Comparison of ENCODE assay signal across 1 cellular context in the genomic region with DNA sequence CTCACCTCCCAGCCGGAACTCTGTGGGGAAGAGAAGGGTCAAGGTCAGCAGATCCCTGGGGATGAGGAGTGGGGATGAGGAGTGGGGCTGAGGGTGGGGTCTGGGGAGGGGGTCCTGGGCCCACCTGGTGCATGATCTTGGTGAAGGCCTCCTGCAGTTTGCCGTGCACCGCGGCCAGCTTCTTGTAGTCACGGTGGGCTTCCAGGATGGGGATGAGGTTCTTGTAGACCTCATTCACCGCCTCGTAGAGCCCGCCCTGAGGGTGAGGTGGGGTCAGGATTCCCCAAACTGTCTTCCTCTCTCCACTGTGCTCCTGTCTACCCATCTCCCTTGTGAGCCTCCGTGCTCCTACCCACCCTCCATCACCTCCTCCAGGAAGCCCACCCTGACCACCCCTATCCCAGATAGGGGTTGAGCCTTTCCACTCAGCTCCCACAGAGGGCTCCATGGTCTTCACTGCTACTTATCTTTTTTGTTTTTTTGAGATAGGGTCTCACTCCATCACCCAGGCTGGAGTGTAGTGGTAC.
TF ChIP-seq lines count a peak whose summit lies in the region.

No MANE protein-coding gene starts in this region.

TF ChIP-seq in H1, 55 proteins besides CTCF, POLR2A, EP300 and RAD21:
- TF ChIP-seq BACH1 (IDR thresholded peaks at IDR 0.05; ENCODE audit: low read length) (no peak), CTBP2 (IDR thresholded peaks at IDR 0.05; ENCODE audit: borderline replicate concordance, insufficient read depth, insufficient read length, low read length) (no peak), KDM4A (IDR thresholded peaks at IDR 0.05; ENCODE audit: low read depth, low read length, severe bottlenecking) (no peak), NANOG (IDR thresholded peaks at IDR 0.05; ENCODE audit: insufficient read depth, low read depth, low read length, poor library complexity, severe bottlenecking) (no peak), SIX5 (IDR thresholded peaks at IDR 0.05; ENCODE audit: low read depth, low read length) (no peak), MAFK (IDR thresholded peaks at IDR 0.05; ENCODE audit: low read depth, low read length) (no peak), SP4 (IDR thresholded peaks at IDR 0.05; ENCODE audit: low read length) (no peak)
- TF ChIP-seq, protein P1, sequence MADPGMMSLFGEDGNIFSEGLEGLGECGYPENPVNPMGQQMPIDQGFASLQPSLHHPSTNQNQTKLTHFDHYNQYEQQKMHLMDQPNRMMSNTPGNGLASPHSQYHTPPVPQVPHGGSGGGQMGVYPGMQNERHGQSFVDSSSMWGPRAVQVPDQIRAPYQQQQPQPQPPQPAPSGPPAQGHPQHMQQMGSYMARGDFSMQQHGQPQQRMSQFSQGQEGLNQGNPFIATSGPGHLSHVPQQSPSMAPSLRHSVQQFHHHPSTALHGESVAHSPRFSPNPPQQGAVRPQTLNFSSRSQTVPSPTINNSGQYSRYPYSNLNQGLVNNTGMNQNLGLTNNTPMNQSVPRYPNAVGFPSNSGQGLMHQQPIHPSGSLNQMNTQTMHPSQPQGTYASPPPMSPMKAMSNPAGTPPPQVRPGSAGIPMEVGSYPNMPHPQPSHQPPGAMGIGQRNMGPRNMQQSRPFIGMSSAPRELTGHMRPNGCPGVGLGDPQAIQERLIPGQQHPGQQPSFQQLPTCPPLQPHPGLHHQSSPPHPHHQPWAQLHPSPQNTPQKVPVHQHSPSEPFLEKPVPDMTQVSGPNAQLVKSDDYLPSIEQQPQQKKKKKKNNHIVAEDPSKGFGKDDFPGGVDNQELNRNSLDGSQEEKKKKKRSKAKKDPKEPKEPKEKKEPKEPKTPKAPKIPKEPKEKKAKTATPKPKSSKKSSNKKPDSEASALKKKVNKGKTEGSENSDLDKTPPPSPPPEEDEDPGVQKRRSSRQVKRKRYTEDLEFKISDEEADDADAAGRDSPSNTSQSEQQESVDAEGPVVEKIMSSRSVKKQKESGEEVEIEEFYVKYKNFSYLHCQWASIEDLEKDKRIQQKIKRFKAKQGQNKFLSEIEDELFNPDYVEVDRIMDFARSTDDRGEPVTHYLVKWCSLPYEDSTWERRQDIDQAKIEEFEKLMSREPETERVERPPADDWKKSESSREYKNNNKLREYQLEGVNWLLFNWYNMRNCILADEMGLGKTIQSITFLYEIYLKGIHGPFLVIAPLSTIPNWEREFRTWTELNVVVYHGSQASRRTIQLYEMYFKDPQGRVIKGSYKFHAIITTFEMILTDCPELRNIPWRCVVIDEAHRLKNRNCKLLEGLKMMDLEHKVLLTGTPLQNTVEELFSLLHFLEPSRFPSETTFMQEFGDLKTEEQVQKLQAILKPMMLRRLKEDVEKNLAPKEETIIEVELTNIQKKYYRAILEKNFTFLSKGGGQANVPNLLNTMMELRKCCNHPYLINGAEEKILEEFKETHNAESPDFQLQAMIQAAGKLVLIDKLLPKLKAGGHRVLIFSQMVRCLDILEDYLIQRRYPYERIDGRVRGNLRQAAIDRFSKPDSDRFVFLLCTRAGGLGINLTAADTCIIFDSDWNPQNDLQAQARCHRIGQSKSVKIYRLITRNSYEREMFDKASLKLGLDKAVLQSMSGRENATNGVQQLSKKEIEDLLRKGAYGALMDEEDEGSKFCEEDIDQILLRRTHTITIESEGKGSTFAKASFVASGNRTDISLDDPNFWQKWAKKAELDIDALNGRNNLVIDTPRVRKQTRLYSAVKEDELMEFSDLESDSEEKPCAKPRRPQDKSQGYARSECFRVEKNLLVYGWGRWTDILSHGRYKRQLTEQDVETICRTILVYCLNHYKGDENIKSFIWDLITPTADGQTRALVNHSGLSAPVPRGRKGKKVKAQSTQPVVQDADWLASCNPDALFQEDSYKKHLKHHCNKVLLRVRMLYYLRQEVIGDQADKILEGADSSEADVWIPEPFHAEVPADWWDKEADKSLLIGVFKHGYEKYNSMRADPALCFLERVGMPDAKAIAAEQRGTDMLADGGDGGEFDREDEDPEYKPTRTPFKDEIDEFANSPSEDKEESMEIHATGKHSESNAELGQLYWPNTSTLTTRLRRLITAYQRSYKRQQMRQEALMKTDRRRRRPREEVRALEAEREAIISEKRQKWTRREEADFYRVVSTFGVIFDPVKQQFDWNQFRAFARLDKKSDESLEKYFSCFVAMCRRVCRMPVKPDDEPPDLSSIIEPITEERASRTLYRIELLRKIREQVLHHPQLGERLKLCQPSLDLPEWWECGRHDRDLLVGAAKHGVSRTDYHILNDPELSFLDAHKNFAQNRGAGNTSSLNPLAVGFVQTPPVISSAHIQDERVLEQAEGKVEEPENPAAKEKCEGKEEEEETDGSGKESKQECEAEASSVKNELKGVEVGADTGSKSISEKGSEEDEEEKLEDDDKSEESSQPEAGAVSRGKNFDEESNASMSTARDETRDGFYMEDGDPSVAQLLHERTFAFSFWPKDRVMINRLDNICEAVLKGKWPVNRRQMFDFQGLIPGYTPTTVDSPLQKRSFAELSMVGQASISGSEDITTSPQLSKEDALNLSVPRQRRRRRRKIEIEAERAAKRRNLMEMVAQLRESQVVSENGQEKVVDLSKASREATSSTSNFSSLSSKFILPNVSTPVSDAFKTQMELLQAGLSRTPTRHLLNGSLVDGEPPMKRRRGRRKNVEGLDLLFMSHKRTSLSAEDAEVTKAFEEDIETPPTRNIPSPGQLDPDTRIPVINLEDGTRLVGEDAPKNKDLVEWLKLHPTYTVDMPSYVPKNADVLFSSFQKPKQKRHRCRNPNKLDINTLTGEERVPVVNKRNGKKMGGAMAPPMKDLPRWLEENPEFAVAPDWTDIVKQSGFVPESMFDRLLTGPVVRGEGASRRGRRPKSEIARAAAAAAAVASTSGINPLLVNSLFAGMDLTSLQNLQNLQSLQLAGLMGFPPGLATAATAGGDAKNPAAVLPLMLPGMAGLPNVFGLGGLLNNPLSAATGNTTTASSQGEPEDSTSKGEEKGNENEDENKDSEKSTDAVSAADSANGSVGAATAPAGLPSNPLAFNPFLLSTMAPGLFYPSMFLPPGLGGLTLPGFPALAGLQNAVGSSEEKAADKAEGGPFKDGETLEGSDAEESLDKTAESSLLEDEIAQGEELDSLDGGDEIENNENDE (IDR thresholded peaks at IDR 0.05; ENCODE audit: insufficient replicate concordance, low read length) = no peak
